18 cellular contexts compared by ENCODE assay signal in the genomic region with DNA sequence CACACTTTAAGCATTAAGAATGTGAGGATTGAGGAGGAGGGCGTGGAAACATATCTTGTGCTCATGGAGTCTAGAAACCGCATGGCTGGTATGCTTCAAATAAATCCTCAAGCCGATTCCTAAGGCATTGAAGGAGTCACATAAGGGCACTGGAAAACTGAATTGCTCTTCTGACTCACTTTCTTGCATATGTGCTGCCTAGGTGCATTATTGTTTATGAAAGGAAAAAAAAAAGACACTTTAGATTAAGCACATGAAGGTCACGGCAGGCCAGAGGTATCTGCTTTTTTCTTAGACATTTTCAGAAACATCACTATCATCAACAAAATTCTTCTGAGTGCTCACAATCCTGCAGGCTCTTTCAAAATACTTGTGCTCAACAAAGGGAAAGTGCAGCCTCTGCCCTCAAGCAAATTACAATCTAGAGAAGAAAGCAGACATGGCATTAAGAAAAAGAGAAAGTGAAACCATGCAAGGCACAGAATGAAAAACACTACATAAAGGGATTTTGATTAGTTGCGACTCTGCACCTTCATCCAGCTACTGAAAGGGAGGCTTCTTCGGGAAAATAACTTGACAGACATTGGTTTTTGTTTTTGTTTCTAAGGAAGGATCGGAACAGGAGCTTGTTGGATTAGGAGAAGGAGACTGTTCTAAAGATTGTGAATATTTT.
DNase-seq lines count a peak whose midpoint lies in the region; ATAC-seq, FAIRE-seq and TF ChIP-seq lines count a peak whose summit lies in the region.
"Had no signal": no experiment of that assay in that cellular context is flagged by ENCODE, and none has a peak within 500 bp of the region (broad histone marks: within the 10 kb centered on the region; RNA-seq: fewer than 3 reads in every experiment).

No MANE protein-coding gene starts in this region.

- intact Hi-C loops in HepG2 (cut with micrococcal nuclease; ENCODE audit: unreplicated experiment), result no loop called here

- DNase-seq in Daoy (ENCODE audit: low read depth) (peak; percentile 44), LoVo (ENCODE audit: low spot score) (peak; percentile 23), HepG2 (ENCODE audit: low spot score) (no peak), mesenteric fat pad (ENCODE audit: low spot score) (no peak), NCI-H2196 treated with DMSO at 0.1 percent for 48 hours (lab: John Stamatoyannopoulos, UW; ENCODE audit: unreplicated experiment) (no peak)
- DNase-seq in T-helper 2 cell treated with Interferon-gamma antibody and Interleukin-4, amounts not matched to agents 5 μg/mL and 100 μg/mL, for 36 hours (ENCODE audit: low spot score), result no peak
- DNase-seq: activated CD4-positive, alpha-beta memory T cell treated with anti-CD3 and anti-CD28 coated beads for 36 hours; DMS79 treated with DMSO at 0.1 percent for 48 hours; NCI-H146; NCI-H524 treated with DMSO at 0.1 percent for 48 hours; stimulated activated CD8-positive, alpha-beta memory T cell treated with anti-CD3 and anti-CD28 coated beads, Interleukin-4, amount 100 ng/mL, for 48 hours had no signal

- peaks cover 8% of the 10 kb centered on the region for H3K9me3 Mint-ChIP-seq in T-helper 2 cell treated with Interferon-gamma antibody and Interleukin-4, amounts not matched to agents 5 μg/mL and 100 μg/mL, for 36 hours

- TF ChIP-seq POLR2A in HepG2 (IDR thresholded peaks at IDR 0.05; ENCODE audit: insufficient read depth in 1 of 2, low read depth in 2 of 2, low read length in 2 of 2), result no peak

- no peak overlapping the region for H3K27ac ChIP-seq in HepG2 (ENCODE audit: extremely low read length, insufficient read depth, low read length)
- H3K27ac ChIP-seq: right atrium auricular region, thoracic aorta had no signal

- H3K4me1 Mint-ChIP-seq in T-helper 2 cell treated with Interferon-gamma antibody and Interleukin-4, amounts not matched to agents 5 μg/mL and 100 μg/mL, for 36 hours (ENCODE audit: low read depth), result no peaks in the 10 kb centered on the region

- H3K4me1 ChIP-seq in HepG2 (ENCODE audit: insufficient read depth, low read length), result peaks cover 9% of the 10 kb centered on the region
- H3K4me1 ChIP-seq: right atrium auricular region had no signal

- H2AFZ ChIP-seq in HepG2 (ENCODE audit: low read length), result peak overlapping the region; percentile 85

- no peaks in the 10 kb centered on the region for H3K27me3 ChIP-seq in HepG2 (ENCODE audit: control insufficient read depth in 1 of 2, insufficient read depth in 2 of 2, low read length in 2 of 2)
- H3K27me3 ChIP-seq: right atrium auricular region had no signal

- WGBS in HepG2 (ENCODE audit: low lambda C conversion rate), result 40% methylated on average over 7 of the region's 7 CpGs

- no peak overlapping the region for H3K27ac Mint-ChIP-seq in T-helper 2 cell treated with Interferon-gamma antibody and Interleukin-4, amounts not matched to agents 5 μg/mL and 100 μg/mL, for 36 hours
- H3K27ac Mint-ChIP-seq: activated CD4-positive, alpha-beta memory T cell treated with anti-CD3 and anti-CD28 coated beads for 36 hours; dendritic cell treated with granulocyte-macrophage colony-stimulating factor and Interleukin-4, amounts not matched to agents 40 ng/mL and 50 ng/mL, for 4 days had no signal

- no peak overlapping the region; a peak in 1 of 6 replicates for H3K4me3 ChIP-seq in HepG2 (replicated peaks in 1 of 3; ENCODE audit: insufficient read depth in 1 of 3, low read depth in 2 of 3, low read length in 3 of 3)
- H3K4me3 ChIP-seq: lung, right atrium auricular region, thoracic aorta had no signal

- peak overlapping the region; percentile 9; the same call in 1 of the 2 replicates for H3K4me2 ChIP-seq in HepG2 (ENCODE audit: low read depth, low read length)

- TF ChIP-seq EP300 in HepG2 (IDR thresholded peaks at IDR 0.05; ENCODE audit: low read depth in 2 of 2, low read length in 2 of 2), result no peak
- no peak for TF ChIP-seq EP300 in HepG2 (CRISPR knock-in tag; IDR thresholded peaks at IDR 0.05; ENCODE audit: borderline replicate concordance)

- CTCF ChIA-PET in HepG2 (lab: Yijun Ruan, JAX; ENCODE audit: low intra/inter-chr PET ratio, low total read pairs), result no interaction called here

- ATAC-seq in HepG2 (no peak), GM18498 (IDR thresholded peaks at IDR 0.05; ENCODE audit: unreplicated experiment) (no peak), HG02840 (IDR thresholded peaks at IDR 0.05; ENCODE audit: low FRiP score, unreplicated experiment) (no peak)
- ATAC-seq: esophagus mucosa had no signal

- TF ChIP-seq CTCF in HepG2 (CRISPR knock-in tag; IDR thresholded peaks at IDR 0.05), result no peak

- BruUV-seq in HepG2 (replicated peaks; lab: Mats Ljungman, UMichigan), result no TSS peak

- no peak overlapping the region for H3K9ac ChIP-seq in HepG2 (ENCODE audit: insufficient read depth, low read depth, low read length)

- H3K36me3 ChIP-seq in HepG2 (replicated peaks in 1 of 2; ENCODE audit: control insufficient read depth in 1 of 2, insufficient read depth in 2 of 2, low read length in 2 of 2), result no peaks in the 10 kb centered on the region
- H3K36me3 ChIP-seq: right atrium auricular region, thoracic aorta had no signal

- in situ Hi-C loops in HepG2 (cut with HindIII; ENCODE audit: extremely low pct_ligation_motif_present, low pct_unique_long_range_greater_than_20kb), result no loop called here

- no peak for TF ChIP-seq RAD21 in HepG2 (CRISPR knock-in tag; IDR thresholded peaks at IDR 0.05)

- no peak for FAIRE-seq in HepG2 (lab: Jason Lieb, UNC)

- POLR2A ChIA-PET in HepG2 (lab: Yijun Ruan, JAX), result no interaction called here

- H3K27me3 Mint-ChIP-seq in T-helper 2 cell treated with Interferon-gamma antibody and Interleukin-4, amounts not matched to agents 5 μg/mL and 100 μg/mL, for 36 hours (ENCODE audit: low read depth), result no peaks in the 10 kb centered on the region
- H3K27me3 Mint-ChIP-seq: activated CD4-positive, alpha-beta memory T cell treated with anti-CD3 and anti-CD28 coated beads for 36 hours; dendritic cell treated with granulocyte-macrophage colony-stimulating factor and Interleukin-4, amounts not matched to agents 40 ng/mL and 50 ng/mL, for 4 days had no signal

- no peaks in the 10 kb centered on the region for H3K79me2 ChIP-seq in HepG2 (ENCODE audit: insufficient read depth, low read length)

- H3K9me3 ChIP-seq in HepG2 (ENCODE audit: low read length), result peaks cover 58% of the 10 kb centered on the region
- H3K9me3 ChIP-seq: right atrium auricular region, thoracic aorta had no signal

- H3K36me3 Mint-ChIP-seq in T-helper 2 cell treated with Interferon-gamma antibody and Interleukin-4, amounts not matched to agents 5 μg/mL and 100 μg/mL, for 36 hours (ENCODE audit: low read depth), result no peaks in the 10 kb centered on the region
- H3K36me3 Mint-ChIP-seq: activated CD4-positive, alpha-beta memory T cell treated with anti-CD3 and anti-CD28 coated beads for 36 hours had no signal

- no peaks in the 10 kb centered on the region for H4K20me1 ChIP-seq in HepG2 (ENCODE audit: insufficient read depth, low read length)

- peak overlapping the region; percentile 12 for H3K4me3 Mint-ChIP-seq in T-helper 2 cell treated with Interferon-gamma antibody and Interleukin-4, amounts not matched to agents 5 μg/mL and 100 μg/mL, for 36 hours
- H3K4me3 Mint-ChIP-seq: activated CD4-positive, alpha-beta memory T cell treated with anti-CD3 and anti-CD28 coated beads for 36 hours; dendritic cell treated with granulocyte-macrophage colony-stimulating factor and Interleukin-4, amounts not matched to agents 40 ng/mL and 50 ng/mL, for 4 days had no signal

TF ChIP-seq in HepG2, 621 proteins besides CTCF, POLR2A, EP300 and RAD21 (continues in another document):
- TF ChIP-seq ZNF180 (CRISPR knock-in tag; IDR thresholded peaks at IDR 0.05; ENCODE audit: borderline replicate concordance, low read depth) (no peak), PREB (CRISPR knock-in tag; IDR thresholded peaks at IDR 0.05) (no peak), KDM1A (CRISPR knock-in tag; IDR thresholded peaks at IDR 0.05) (no peak)
- TF ChIP-seq, protein P1, sequence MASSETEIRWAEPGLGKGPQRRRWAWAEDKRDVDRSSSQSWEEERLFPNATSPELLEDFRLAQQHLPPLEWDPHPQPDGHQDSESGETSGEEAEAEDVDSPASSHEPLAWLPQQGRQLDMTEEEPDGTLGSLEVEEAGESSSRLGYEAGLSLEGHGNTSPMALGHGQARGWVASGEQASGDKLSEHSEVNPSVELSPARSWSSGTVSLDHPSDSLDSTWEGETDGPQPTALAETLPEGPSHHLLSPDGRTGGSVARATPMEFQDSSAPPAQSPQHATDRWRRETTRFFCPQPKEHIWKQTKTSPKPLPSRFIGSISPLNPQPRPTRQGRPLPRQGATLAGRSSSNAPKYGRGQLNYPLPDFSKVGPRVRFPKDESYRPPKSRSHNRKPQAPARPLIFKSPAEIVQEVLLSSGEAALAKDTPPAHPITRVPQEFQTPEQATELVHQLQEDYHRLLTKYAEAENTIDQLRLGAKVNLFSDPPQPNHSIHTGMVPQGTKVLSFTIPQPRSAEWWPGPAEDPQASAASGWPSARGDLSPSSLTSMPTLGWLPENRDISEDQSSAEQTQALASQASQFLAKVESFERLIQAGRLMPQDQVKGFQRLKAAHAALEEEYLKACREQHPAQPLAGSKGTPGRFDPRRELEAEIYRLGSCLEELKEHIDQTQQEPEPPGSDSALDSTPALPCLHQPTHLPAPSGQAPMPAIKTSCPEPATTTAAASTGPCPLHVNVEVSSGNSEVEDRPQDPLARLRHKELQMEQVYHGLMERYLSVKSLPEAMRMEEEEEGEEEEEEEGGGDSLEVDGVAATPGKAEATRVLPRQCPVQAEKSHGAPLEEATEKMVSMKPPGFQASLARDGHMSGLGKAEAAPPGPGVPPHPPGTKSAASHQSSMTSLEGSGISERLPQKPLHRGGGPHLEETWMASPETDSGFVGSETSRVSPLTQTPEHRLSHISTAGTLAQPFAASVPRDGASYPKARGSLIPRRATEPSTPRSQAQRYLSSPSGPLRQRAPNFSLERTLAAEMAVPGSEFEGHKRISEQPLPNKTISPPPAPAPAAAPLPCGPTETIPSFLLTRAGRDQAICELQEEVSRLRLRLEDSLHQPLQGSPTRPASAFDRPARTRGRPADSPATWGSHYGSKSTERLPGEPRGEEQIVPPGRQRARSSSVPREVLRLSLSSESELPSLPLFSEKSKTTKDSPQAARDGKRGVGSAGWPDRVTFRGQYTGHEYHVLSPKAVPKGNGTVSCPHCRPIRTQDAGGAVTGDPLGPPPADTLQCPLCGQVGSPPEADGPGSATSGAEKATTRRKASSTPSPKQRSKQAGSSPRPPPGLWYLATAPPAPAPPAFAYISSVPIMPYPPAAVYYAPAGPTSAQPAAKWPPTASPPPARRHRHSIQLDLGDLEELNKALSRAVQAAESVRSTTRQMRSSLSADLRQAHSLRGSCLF (CRISPR knock-in tag; IDR thresholded peaks at IDR 0.05; ENCODE audit: borderline replicate concordance), result no peak

Comparison
In these comparisons a context has a peak if more than half of its experiments do, and no peak if none do; other contexts are left out.
1. DNase-seq: peak in Daoy (single experiment) and LoVo (single experiment); none in T-helper 2 cell treated with Interferon-gamma antibody and Interleukin-4, amounts not matched to agents 5 μg/mL and 100 μg/mL, for 36 hours (single experiment), HepG2 (single experiment), mesenteric fat pad (single experiment) and NCI-H2196 treated with DMSO at 0.1 percent for 48 hours (single experiment).